Comparison of ENCODE assay signal across 1 cellular context in the genomic region with DNA sequence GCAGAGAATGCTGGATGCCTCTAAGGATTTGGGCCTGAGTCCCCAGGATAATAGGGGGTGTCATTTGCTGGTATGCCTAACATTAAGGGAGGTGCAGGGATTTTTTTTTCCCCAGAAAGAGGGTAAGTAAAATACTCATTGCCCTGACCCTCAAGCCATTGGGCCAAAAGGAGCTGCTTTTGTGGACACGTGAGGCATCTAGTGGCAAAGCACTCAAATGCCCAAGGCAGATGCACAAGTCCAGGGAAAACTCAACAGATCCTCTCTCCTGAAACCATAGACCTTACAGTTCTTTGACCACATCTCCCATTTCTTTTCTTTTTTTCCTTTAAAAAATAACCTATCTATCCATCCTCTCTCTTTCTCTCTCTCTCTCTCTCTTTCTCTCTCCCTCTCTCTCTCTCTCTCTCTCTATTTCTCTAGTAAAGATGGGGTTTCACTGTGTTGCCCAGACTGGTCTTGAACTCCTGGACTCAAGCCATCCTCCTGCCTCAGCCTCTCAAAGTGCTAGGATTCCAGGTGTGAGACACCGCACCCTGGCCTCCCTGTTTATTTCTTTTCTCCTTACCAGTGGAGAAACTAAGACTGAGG.
TF ChIP-seq lines count a peak whose summit lies in the region.

No MANE protein-coding gene starts in this region.

TF ChIP-seq in K562, 482 proteins besides CTCF, POLR2A, EP300 and RAD21 (continued from another document):
- TF ChIP-seq, protein P1, sequence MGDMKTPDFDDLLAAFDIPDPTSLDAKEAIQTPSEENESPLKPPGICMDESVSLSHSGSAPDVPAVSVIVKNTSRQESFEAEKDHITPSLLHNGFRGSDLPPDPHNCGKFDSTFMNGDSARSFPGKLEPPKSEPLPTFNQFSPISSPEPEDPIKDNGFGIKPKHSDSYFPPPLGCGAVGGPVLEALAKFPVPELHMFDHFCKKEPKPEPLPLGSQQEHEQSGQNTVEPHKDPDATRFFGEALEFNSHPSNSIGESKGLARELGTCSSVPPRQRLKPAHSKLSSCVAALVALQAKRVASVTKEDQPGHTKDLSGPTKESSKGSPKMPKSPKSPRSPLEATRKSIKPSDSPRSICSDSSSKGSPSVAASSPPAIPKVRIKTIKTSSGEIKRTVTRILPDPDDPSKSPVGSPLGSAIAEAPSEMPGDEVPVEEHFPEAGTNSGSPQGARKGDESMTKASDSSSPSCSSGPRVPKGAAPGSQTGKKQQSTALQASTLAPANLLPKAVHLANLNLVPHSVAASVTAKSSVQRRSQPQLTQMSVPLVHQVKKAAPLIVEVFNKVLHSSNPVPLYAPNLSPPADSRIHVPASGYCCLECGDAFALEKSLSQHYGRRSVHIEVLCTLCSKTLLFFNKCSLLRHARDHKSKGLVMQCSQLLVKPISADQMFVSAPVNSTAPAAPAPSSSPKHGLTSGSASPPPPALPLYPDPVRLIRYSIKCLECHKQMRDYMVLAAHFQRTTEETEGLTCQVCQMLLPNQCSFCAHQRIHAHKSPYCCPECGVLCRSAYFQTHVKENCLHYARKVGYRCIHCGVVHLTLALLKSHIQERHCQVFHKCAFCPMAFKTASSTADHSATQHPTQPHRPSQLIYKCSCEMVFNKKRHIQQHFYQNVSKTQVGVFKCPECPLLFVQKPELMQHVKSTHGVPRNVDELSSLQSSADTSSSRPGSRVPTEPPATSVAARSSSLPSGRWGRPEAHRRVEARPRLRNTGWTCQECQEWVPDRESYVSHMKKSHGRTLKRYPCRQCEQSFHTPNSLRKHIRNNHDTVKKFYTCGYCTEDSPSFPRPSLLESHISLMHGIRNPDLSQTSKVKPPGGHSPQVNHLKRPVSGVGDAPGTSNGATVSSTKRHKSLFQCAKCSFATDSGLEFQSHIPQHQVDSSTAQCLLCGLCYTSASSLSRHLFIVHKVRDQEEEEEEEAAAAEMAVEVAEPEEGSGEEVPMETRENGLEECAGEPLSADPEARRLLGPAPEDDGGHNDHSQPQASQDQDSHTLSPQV (IDR thresholded peaks at IDR 0.05), result no peak
- no peak for TF ChIP-seq ZFP91 (CRISPR knock-in tag; IDR thresholded peaks at IDR 0.05)
- no peak for TF ChIP-seq CHD1 (IDR thresholded peaks at IDR 0.05; ENCODE audit: low read length)
- TF ChIP-seq, protein P2, sequence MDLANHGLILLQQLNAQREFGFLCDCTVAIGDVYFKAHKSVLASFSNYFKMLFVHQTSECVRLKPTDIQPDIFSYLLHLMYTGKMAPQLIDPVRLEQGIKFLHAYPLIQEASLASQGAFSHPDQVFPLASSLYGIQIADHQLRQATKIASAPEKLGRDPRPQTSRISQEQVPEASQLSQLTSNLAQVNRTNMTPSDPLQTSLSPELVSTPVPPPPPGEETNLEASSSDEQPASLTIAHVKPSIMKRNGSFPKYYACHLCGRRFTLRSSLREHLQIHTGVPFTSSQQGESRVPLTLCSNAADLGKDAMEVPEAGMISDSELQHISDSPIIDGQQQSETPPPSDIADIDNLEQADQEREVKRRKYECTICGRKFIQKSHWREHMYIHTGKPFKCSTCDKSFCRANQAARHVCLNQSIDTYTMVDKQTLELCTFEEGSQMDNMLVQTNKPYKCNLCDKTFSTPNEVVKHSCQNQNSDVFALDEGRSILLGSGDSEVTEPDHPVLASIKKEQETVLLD (IDR thresholded peaks at IDR 0.05), result no peak
- TF ChIP-seq USF2 (CRISPR knock-in tag; IDR thresholded peaks at IDR 0.05), result no peak
- TF ChIP-seq ZNF140 (CRISPR knock-in tag; IDR thresholded peaks at IDR 0.05), result no peak
- TF ChIP-seq, protein P3, sequence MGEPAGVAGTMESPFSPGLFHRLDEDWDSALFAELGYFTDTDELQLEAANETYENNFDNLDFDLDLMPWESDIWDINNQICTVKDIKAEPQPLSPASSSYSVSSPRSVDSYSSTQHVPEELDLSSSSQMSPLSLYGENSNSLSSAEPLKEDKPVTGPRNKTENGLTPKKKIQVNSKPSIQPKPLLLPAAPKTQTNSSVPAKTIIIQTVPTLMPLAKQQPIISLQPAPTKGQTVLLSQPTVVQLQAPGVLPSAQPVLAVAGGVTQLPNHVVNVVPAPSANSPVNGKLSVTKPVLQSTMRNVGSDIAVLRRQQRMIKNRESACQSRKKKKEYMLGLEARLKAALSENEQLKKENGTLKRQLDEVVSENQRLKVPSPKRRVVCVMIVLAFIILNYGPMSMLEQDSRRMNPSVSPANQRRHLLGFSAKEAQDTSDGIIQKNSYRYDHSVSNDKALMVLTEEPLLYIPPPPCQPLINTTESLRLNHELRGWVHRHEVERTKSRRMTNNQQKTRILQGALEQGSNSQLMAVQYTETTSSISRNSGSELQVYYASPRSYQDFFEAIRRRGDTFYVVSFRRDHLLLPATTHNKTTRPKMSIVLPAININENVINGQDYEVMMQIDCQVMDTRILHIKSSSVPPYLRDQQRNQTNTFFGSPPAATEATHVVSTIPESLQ (CRISPR knock-in tag; IDR thresholded peaks at IDR 0.05), result no peak
- no peak for TF ChIP-seq MED1 (CRISPR knock-in tag; IDR thresholded peaks at IDR 0.05; ENCODE audit: borderline replicate concordance)
- TF ChIP-seq RCOR1 (IDR thresholded peaks at IDR 0.05; ENCODE audit: borderline replicate concordance in 1 of 2, low read depth in 2 of 2, low read length in 2 of 2), result no peak
- no peak for TF ChIP-seq POLR3G (IDR thresholded peaks at IDR 0.05; ENCODE audit: extremely low read depth, insufficient read length, insufficient replicate concordance)
- TF ChIP-seq TEAD2 (tag; IDR thresholded peaks at IDR 0.05), result no peak
- TF ChIP-seq HSF4 (CRISPR knock-in tag; IDR thresholded peaks at IDR 0.05; ENCODE audit: borderline replicate concordance), result no peak
- TF ChIP-seq COPS2 (conservative IDR thresholded peaks at IDR 0.05), result no peak
- TF ChIP-seq ZNF717 (CRISPR knock-in tag; IDR thresholded peaks at IDR 0.05), result no peak
- TF ChIP-seq MYNN (IDR thresholded peaks at IDR 0.05), result no peak
- TF ChIP-seq MYNN (CRISPR knock-in tag; IDR thresholded peaks at IDR 0.05), result no peak
- TF ChIP-seq, protein P4, sequence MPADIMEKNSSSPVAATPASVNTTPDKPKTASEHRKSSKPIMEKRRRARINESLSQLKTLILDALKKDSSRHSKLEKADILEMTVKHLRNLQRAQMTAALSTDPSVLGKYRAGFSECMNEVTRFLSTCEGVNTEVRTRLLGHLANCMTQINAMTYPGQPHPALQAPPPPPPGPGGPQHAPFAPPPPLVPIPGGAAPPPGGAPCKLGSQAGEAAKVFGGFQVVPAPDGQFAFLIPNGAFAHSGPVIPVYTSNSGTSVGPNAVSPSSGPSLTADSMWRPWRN (IDR thresholded peaks at IDR 0.05; ENCODE audit: low read depth), result no peak
